Comparison of ENCODE assay signal across 18 cellular contexts in genomic region chr1:157154291-157154690, GRCh38. TPM values are rescaled to one million over a fixed set of nuclear protein-coding genes. Genes with fewer than 3 reads are reported as not detected.
DNase-seq lines count a peak whose midpoint lies in the region; ATAC-seq, FAIRE-seq and TF ChIP-seq lines count a peak whose summit lies in the region.
"Had no signal": no experiment of that assay in that cellular context is flagged by ENCODE, and none has a peak within 500 bp of the region (broad histone marks: within the 10 kb centered on the region; RNA-seq: fewer than 3 reads in every experiment).

No MANE protein-coding gene starts in this region.

- 39 to 63% (median 57%) methylated on average over 5 of the region's 5 CpGs for WGBS in small intestine, 3 donors

- peak overlapping the region; percentile 88; the same call in 1 of the 2 replicates for H3K4me2 ChIP-seq in OCI-LY3 (ENCODE audit: low read length)
- H3K4me2 ChIP-seq in endothelial cell of umbilical vein (ENCODE audit: insufficient read depth, low read length) = no peak overlapping the region

- H3K27me3 ChIP-seq in OCI-LY3 (ENCODE audit: low read depth, low read length) (peaks cover 14% of the 10 kb centered on the region), endothelial cell of umbilical vein (ENCODE audit: control insufficient read depth in 2 of 2, insufficient read depth in 2 of 2, low read length in 2 of 2) (peaks cover 7 to 8% of the 10 kb centered on the region in 2 experiments), small intestine (ENCODE audit: control insufficient read depth in 2 of 2, insufficient read depth in 2 of 2, low read length in 2 of 2) (no peaks in the 10 kb centered on the region)
- H3K27me3 ChIP-seq: SJSA1 had no signal

- TF ChIP-seq POLR2A in endothelial cell of umbilical vein (IDR thresholded peaks at IDR 0.05; ENCODE audit: low read depth, low read length) = no peak

- H2AFZ ChIP-seq in OCI-LY3 (ENCODE audit: low read depth, low read length) (no peak overlapping the region), endothelial cell of umbilical vein (ENCODE audit: low read depth, low read length) (peak overlapping the region; percentile 58)

- no peak for ATAC-seq in Right ventricle myocardium inferior

- intact Hi-C loops in endothelial cell of umbilical vein (cut with micrococcal nuclease) (no loop called here), Right ventricle myocardium inferior (cut with DNase I) (no loop called here)

- H3K27ac ChIP-seq in OCI-LY3 (ENCODE audit: low read length) (no peak overlapping the region), endothelial cell of umbilical vein (ENCODE audit: insufficient read depth, low read depth, low read length) (peak overlapping the region; percentile 9), small intestine (ENCODE audit: low read depth in 1 of 2, low read length in 1 of 2) (peak overlapping the region; percentile 42 to 85)
- H3K27ac ChIP-seq: SJSA1 had no signal

- H3K4me3 ChIP-seq in OCI-LY3 (ENCODE audit: low read length) = no peak overlapping the region
- no peak overlapping the region for H3K4me3 ChIP-seq in endothelial cell of umbilical vein (replicated peaks in 1 of 3; ENCODE audit: insufficient read depth in 1 of 3, low read depth in 1 of 3, low read length in 3 of 3)
- no peak overlapping the region for H3K4me3 ChIP-seq in small intestine (ENCODE audit: low read depth in 1 of 2, low read length in 2 of 2)
- H3K4me3 ChIP-seq: SJSA1 had no signal

- H3K9me1 ChIP-seq in endothelial cell of umbilical vein (replicated peaks; ENCODE audit: control insufficient read depth, extremely low read depth, insufficient read depth, low read length) = no peaks in the 10 kb centered on the region

- FAIRE-seq in endothelial cell of umbilical vein (lab: Jason Lieb, UNC) = no peak
- no peak for FAIRE-seq in small intestine (lab: Jason Lieb, UNC)
- FAIRE-seq: D721Med had no signal

- CTCF ChIA-PET in endothelial cell of umbilical vein (lab: Charles Lee) = interaction anchor here (1.2 to 14.5 kb wide), 6 partner anchors 12 to 65 kb away, joined by 3 to 1121 read pairs (median 20); partner anchors contain the start of gene ETV3

- no peak overlapping the region for H3K9ac ChIP-seq in OCI-LY3 (ENCODE audit: low read length)
- H3K9ac ChIP-seq in endothelial cell of umbilical vein (replicated peaks; ENCODE audit: extremely low read depth, insufficient read depth, low read length) = no peak overlapping the region

- H3K36me3 ChIP-seq in OCI-LY3 (replicated peaks; ENCODE audit: low read depth, low read length) (no peaks in the 10 kb centered on the region), endothelial cell of umbilical vein (ENCODE audit: control insufficient read depth in 2 of 2, extremely low read depth in 1 of 2, insufficient read depth in 2 of 2, low read length in 2 of 2) (no peaks in the 10 kb centered on the region), small intestine (ENCODE audit: control insufficient read depth in 2 of 2, insufficient read depth in 2 of 2, low read length in 2 of 2) (no peaks in the 10 kb centered on the region)
- H3K36me3 ChIP-seq: SJSA1 had no signal

- DNase-seq in NCI-H82 (lab: John Stamatoyannopoulos, UW) (peak; percentile 55), NCI-H82 treated with DMSO at 0.1 percent for 48 hours (lab: John Stamatoyannopoulos, UW; ENCODE audit: unreplicated experiment) (no peak), endothelial cell of umbilical vein (ENCODE audit: low read depth, low spot score) (no peak), small intestine (peak; percentile 68), NOMO-1 (lab: John Stamatoyannopoulos, UW; ENCODE audit: unreplicated experiment in 2 of 2) (no peak), NCI-H2081 treated with DMSO at 0.1 percent for 48 hours (lab: John Stamatoyannopoulos, UW) (no peak), Right ventricle myocardium inferior (ENCODE audit: missing footprints) (no peak)
- DNase-seq: NCI-H187 treated with DMSO at 0.1 percent for 48 hours; NK-92 treated with Interleukin-12 subunit alpha and Interleukin-12 subunit beta, amount 100 ng/mL, for 24 hours; stimulated activated CD4-positive, alpha-beta T cell treated with anti-CD3 and anti-CD28 coated beads, Interleukin-4, amount 100 ng/mL, for 4 hours; stimulated activated naive B cell treated with anti-CD40 and anti-IgM and Interleukin-4, amounts not matched to agents 10 μg/mL and 1 μg/mL and 100 μg/mL, for 72 hours had no signal

- dilution Hi-C loops in endothelial cell of umbilical vein (cut with MboI; ENCODE audit: extremely low pct_ligation_motif_present, low sequenced_read_pairs) = no loop called here

- H3K4me1 ChIP-seq in OCI-LY3 (ENCODE audit: low read length) (peaks cover 28% of the 10 kb centered on the region), endothelial cell of umbilical vein (ENCODE audit: control insufficient read depth, extremely low read depth, insufficient read depth, low read length) (peaks cover 23% of the 10 kb centered on the region), small intestine (ENCODE audit: control insufficient read depth in 2 of 2, insufficient read depth in 1 of 2, low read depth in 1 of 2, low read length in 1 of 2) (peaks cover 3 to 18% of the 10 kb centered on the region in 2 donors)

- H3K79me2 ChIP-seq in OCI-LY3 (ENCODE audit: low read length) (no peaks in the 10 kb centered on the region), endothelial cell of umbilical vein (ENCODE audit: control insufficient read depth, insufficient read depth, low read length) (no peaks in the 10 kb centered on the region)

- BruUV-seq in endothelial cell of umbilical vein (replicated peaks; lab: Mats Ljungman, UMichigan) = no TSS peak

- TF ChIP-seq CTCF in OCI-LY3 (IDR thresholded peaks at IDR 0.05; ENCODE audit: low read depth, low read length) (no peak), endothelial cell of umbilical vein (IDR thresholded peaks at IDR 0.05; ENCODE audit: extremely low read depth in 1 of 2, insufficient read depth in 1 of 2, low read depth in 1 of 2, low read length in 2 of 2) (no peak)

- no peaks in the 10 kb centered on the region for H4K20me1 ChIP-seq in OCI-LY3 (ENCODE audit: insufficient read depth, low read length)
- no peaks in the 10 kb centered on the region for H4K20me1 ChIP-seq in endothelial cell of umbilical vein (replicated peaks; ENCODE audit: control insufficient read depth, extremely low read depth, insufficient read depth, low read length)

- H3K9me3 ChIP-seq in OCI-LY3 (ENCODE audit: insufficient read depth, low read length) (no peaks in the 10 kb centered on the region), endothelial cell of umbilical vein (replicated peaks; ENCODE audit: control insufficient read depth, insufficient read depth, low read length) (no peaks in the 10 kb centered on the region), small intestine (ENCODE audit: control insufficient read depth, low read depth) (no peaks in the 10 kb centered on the region)
- H3K9me3 ChIP-seq: SJSA1 had no signal

- POLR2A ChIA-PET in endothelial cell of umbilical vein (lab: Charles Lee) = interaction anchor here (1.5 kb wide), 1 partner anchor 16 kb away, joined by 7 read pairs; the partner anchor contains the start of gene ETV3

TF ChIP-seq in endothelial cell of umbilical vein, 7 proteins besides CTCF, POLR2A, EP300 and RAD21:
- no peak for TF ChIP-seq GATA2 (IDR thresholded peaks at IDR 0.05; ENCODE audit: insufficient read depth, insufficient read length, low read depth, low read length)
- TF ChIP-seq MAX (IDR thresholded peaks at IDR 0.05; ENCODE audit: insufficient read depth, insufficient read length) = no peak
- TF ChIP-seq MYC (IDR thresholded peaks at IDR 0.05; ENCODE audit: low read depth, low read length) = no peak
TF ChIP-seq in endothelial cell of umbilical vein: peak in this region for 0.

RNA-seq across cellular contexts. Expression of gene ETV3, which starts 16.1 kb away (rescaled TPM):
- total RNA-seq in endothelial cell of umbilical vein (22.3 and 25.2 TPM in 2 replicates), Right ventricle myocardium inferior (16.9 TPM)
- polyA plus RNA-seq in endothelial cell of umbilical vein (5.9 and 6.8 TPM in 2 replicates), small intestine (10 to 100 TPM; 10.3 to 17.7 (median 11.3) TPM)
- polyA plus RNA-seq in endothelial cell of umbilical vein (2011; cell fraction: cytosol; rRNA removed) = 6.7 and 6.8 TPM in 2 replicates
- 14.2 and 18.0 TPM in 2 replicates for polyA plus RNA-seq in endothelial cell of umbilical vein (2011; cell fraction: nucleus; rRNA removed)
- 10.5 and 10.7 TPM in 2 replicates for polyA plus RNA-seq in endothelial cell of umbilical vein (2012)
- 23.6 and 25.7 TPM in 2 replicates for polyA minus RNA-seq in endothelial cell of umbilical vein
- polyA minus RNA-seq in endothelial cell of umbilical vein (2011; cell fraction: cytosol; rRNA and poly(A)+ RNA removed) = 10.2 TPM
- 32.4 and 35.4 TPM in 2 replicates for polyA minus RNA-seq in endothelial cell of umbilical vein (2011; cell fraction: nucleus; rRNA and poly(A)+ RNA removed)

RNA-seq across cellular contexts. Expression of gene ETV3L, which starts 54.7 kb away (rescaled TPM):
- not detected in 2 replicates for total RNA-seq in endothelial cell of umbilical vein
- polyA plus RNA-seq in endothelial cell of umbilical vein = not detected in 2 replicates
- not detected in 2 replicates for polyA plus RNA-seq in endothelial cell of umbilical vein (2011; cell fraction: cytosol; rRNA removed)
- polyA plus RNA-seq in endothelial cell of umbilical vein (2011; cell fraction: nucleus; rRNA removed) = not detected in 2 replicates
- not detected in 2 replicates for polyA plus RNA-seq in endothelial cell of umbilical vein (2012)
- not detected in 2 replicates for polyA minus RNA-seq in endothelial cell of umbilical vein
- not detected for polyA minus RNA-seq in endothelial cell of umbilical vein (2011; cell fraction: cytosol; rRNA and poly(A)+ RNA removed)
- not detected in 2 replicates for polyA minus RNA-seq in endothelial cell of umbilical vein (2011; cell fraction: nucleus; rRNA and poly(A)+ RNA removed)
- polyA plus RNA-seq in small intestine = not detected
- not detected for total RNA-seq in Right ventricle myocardium inferior
- total RNA-seq: A172, H4, kidney epithelial cell, right cardiac atrium, SJSA1 had no signal
- polyA plus RNA-seq: right cardiac atrium had no signal

Comparison
In these comparisons a context has a peak if more than half of its experiments do, and no peak if none do; other contexts are left out.
1. DNase-seq: peak in NCI-H82 (single experiment) and small intestine (single experiment); none in NCI-H82 treated with DMSO at 0.1 percent for 48 hours (single experiment), endothelial cell of umbilical vein (single experiment), NOMO-1 (0 of 2), NCI-H2081 treated with DMSO at 0.1 percent for 48 hours (single experiment) and Right ventricle myocardium inferior (single experiment).